Comparison of ENCODE assay signal across 20 cellular contexts in the genomic region with DNA sequence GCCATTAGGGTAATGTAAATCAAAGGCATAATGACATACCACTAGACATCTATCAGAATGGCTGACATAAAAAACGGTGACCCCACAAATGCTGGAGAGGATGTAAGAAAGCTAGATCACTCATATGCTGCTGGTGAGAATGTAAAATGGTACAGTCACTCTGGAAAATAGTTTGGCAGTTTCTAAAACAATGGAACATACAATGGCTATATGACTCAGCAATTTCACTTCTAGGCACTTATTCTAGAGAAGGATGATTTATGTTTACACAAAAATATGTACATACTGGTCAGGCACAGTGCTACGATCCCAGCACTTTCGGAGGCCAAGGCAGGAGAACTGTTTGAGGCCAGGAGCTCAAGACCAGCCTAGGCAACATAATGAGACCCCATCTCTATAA.
DNase-seq lines count a peak whose midpoint lies in the region; ATAC-seq and TF ChIP-seq lines count a peak whose summit lies in the region.
"Had no signal": no experiment of that assay in that cellular context is flagged by ENCODE, and none has a peak within 500 bp of the region (broad histone marks: within the 10 kb centered on the region; RNA-seq: fewer than 3 reads in every experiment).

No MANE protein-coding gene starts in this region.

- no peak for ATAC-seq in GM21447 (IDR thresholded peaks at IDR 0.05; ENCODE audit: unreplicated experiment)
- no peak for ATAC-seq in GM18909 (IDR thresholded peaks at IDR 0.05; ENCODE audit: poor library complexity, unreplicated experiment)
- ATAC-seq: heart right ventricle, left ventricle myocardium superior, mucosa of descending colon had no signal

- H3K9me3 Mint-ChIP-seq in HFFc6: no peaks in the 10 kb centered on the region
- H3K9me3 Mint-ChIP-seq: activated CD4-positive, alpha-beta T cell treated with anti-CD3 and anti-CD28 coated beads, Interleukin-2, amount 10 ng/mL, durations not matched to agents 24 days and 14 days; neural crest cell had no signal

- H3K4me3 ChIP-seq in ACC112 (ENCODE audit: low read depth, low read length) (no peak overlapping the region), SJSA1 (no peak overlapping the region), fibroblast of pulmonary artery (replicated peaks; ENCODE audit: low read depth, low read length) (no peak overlapping the region)
- H3K4me3 ChIP-seq: esophagus squamous epithelium, heart right ventricle, mucosa of descending colon had no signal

- H3K79me2 ChIP-seq in ACC112 (ENCODE audit: control insufficient read depth, insufficient read depth, low read length, unreplicated experiment): no peaks in the 10 kb centered on the region

- H3K27ac ChIP-seq in ACC112 (ENCODE audit: low read depth, low read length): peak overlapping the region; percentile 46
- H3K27ac ChIP-seq in SJSA1: peak overlapping the region; percentile 46
- H3K27ac ChIP-seq: esophagus squamous epithelium, heart right ventricle, RWPE1 had no signal

- no peaks in the 10 kb centered on the region for H3K36me3 ChIP-seq in ACC112 (ENCODE audit: insufficient read depth, low read length)
- no peaks in the 10 kb centered on the region for H3K36me3 ChIP-seq in SJSA1
- H3K36me3 ChIP-seq: esophagus squamous epithelium, heart right ventricle had no signal

- 0 out of 2 replicates have a peak, but pooled peaks cover 4% of the 10 kb centered on the region for H3K36me3 Mint-ChIP-seq in HFFc6 (ENCODE audit: low read depth)
- H3K36me3 Mint-ChIP-seq: CD8-positive, alpha-beta memory T cell had no signal

- H3K27ac Mint-ChIP-seq in HFFc6: peak overlapping the region; percentile 9; the same call in 1 of the 2 replicates
- H3K27ac Mint-ChIP-seq: activated CD4-positive, alpha-beta T cell treated with anti-CD3 and anti-CD28 coated beads, Interleukin-2, amount 10 ng/mL, durations not matched to agents 24 days and 14 days; CD8-positive, alpha-beta memory T cell had no signal

- H2AFZ ChIP-seq in ACC112 (ENCODE audit: low read length, unreplicated experiment): peak overlapping the region; percentile 1

- H3K4me3 Mint-ChIP-seq in HFFc6: no peak overlapping the region
- H3K4me3 Mint-ChIP-seq: activated CD4-positive, alpha-beta T cell treated with anti-CD3 and anti-CD28 coated beads, Interleukin-2, amount 10 ng/mL, durations not matched to agents 24 days and 14 days; CD8-positive, alpha-beta memory T cell; neural crest cell had no signal

- peaks cover 3% of the 10 kb centered on the region; the same call in 1 of the 2 replicates for H3K27me3 Mint-ChIP-seq in HFFc6 (ENCODE audit: insufficient read depth)

- H3K27me3 ChIP-seq in ACC112 (ENCODE audit: insufficient read depth, low read length) (no peaks in the 10 kb centered on the region), SJSA1 (replicated peaks) (no peaks in the 10 kb centered on the region)
- H3K27me3 ChIP-seq: esophagus squamous epithelium had no signal

- peaks cover 55% of the 10 kb centered on the region for H3K4me1 Mint-ChIP-seq in HFFc6 (ENCODE audit: low read depth)
- H3K4me1 Mint-ChIP-seq: activated CD4-positive, alpha-beta T cell treated with anti-CD3 and anti-CD28 coated beads, Interleukin-2, amount 10 ng/mL, durations not matched to agents 24 days and 14 days; CD8-positive, alpha-beta memory T cell; neural crest cell had no signal

- H3K9me3 ChIP-seq in SJSA1 (replicated peaks): no peaks in the 10 kb centered on the region
- H3K9me3 ChIP-seq: esophagus squamous epithelium, mucosa of descending colon had no signal

- TF ChIP-seq CTCF in HFFc6 (IDR thresholded peaks at IDR 0.05) (no peak), fibroblast of pulmonary artery (IDR thresholded peaks at IDR 0.05; ENCODE audit: low read length, missing control alignments) (no peak)

- DNase-seq in HFFc6 (no peak), SJSA1 (ENCODE audit: low read depth in 1 of 2, low spot score in 2 of 2) (peak in 1 of 2 experiments; percentile 49), fibroblast of pulmonary artery (ENCODE audit: low read depth) (peak; percentile 72), HPDE6-E6E7 (ENCODE audit: extremely low spot score) (no peak), NCI-H2029 treated with DMSO at 0.1 percent for 48 hours (lab: John Stamatoyannopoulos, UW) (no peak)
- DNase-seq: activated CD4-positive, alpha-beta T cell treated with anti-CD3 and anti-CD28 coated beads, Interleukin-2, amount 10 ng/mL, durations not matched to agents 24 days and 14 days; amygdala; CD8-positive, alpha-beta memory T cell; cerebellar nuclear complex; effector CD8-positive, alpha-beta T cell; esophagus squamous epithelium; heart right ventricle; left ventricle myocardium superior; mucosa of descending colon; NCI-H345 had no signal

- H3K4me1 ChIP-seq in ACC112 (ENCODE audit: control insufficient read depth, insufficient read depth, low read length, unreplicated experiment) (peaks cover 43% of the 10 kb centered on the region), SJSA1 (replicated peaks) (peaks cover 45% of the 10 kb centered on the region)
- H3K4me1 ChIP-seq: esophagus squamous epithelium had no signal
